In genomic region chr19:7681336-7682174, GRCh38 we compare ENCODE assay signal across 1 cellular context.
TF ChIP-seq lines count a peak whose summit lies in the region.

No MANE protein-coding gene starts in this region.

TF ChIP-seq in GM12878, 131 proteins besides CTCF, POLR2A, EP300 and RAD21 (continued from another document and continues in another):
- TF ChIP-seq, protein P1, sequence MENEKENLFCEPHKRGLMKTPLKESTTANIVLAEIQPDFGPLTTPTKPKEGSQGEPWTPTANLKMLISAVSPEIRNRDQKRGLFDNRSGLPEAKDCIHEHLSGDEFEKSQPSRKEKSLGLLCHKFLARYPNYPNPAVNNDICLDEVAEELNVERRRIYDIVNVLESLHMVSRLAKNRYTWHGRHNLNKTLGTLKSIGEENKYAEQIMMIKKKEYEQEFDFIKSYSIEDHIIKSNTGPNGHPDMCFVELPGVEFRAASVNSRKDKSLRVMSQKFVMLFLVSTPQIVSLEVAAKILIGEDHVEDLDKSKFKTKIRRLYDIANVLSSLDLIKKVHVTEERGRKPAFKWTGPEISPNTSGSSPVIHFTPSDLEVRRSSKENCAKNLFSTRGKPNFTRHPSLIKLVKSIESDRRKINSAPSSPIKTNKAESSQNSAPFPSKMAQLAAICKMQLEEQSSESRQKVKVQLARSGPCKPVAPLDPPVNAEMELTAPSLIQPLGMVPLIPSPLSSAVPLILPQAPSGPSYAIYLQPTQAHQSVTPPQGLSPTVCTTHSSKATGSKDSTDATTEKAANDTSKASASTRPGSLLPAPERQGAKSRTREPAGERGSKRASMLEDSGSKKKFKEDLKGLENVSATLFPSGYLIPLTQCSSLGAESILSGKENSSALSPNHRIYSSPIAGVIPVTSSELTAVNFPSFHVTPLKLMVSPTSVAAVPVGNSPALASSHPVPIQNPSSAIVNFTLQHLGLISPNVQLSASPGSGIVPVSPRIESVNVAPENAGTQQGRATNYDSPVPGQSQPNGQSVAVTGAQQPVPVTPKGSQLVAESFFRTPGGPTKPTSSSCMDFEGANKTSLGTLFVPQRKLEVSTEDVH (IDR thresholded peaks at IDR 0.05; ENCODE audit: low read depth, partially characterized antibody) = no peak
- TF ChIP-seq TCF12 (IDR thresholded peaks at IDR 0.05; ENCODE audit: low read depth, low read length) (peak; percentile 66), WRNIP1 (IDR thresholded peaks at IDR 0.05; ENCODE audit: borderline replicate concordance, low read depth, low read length) (no peak), SIN3A (IDR thresholded peaks at IDR 0.05; ENCODE audit: low read depth, low read length) (no peak), E2F4 (IDR thresholded peaks at IDR 0.05; ENCODE audit: low read depth, low read length) (0 out of 2 replicates have a peak, but pooled peaks have one; percentile 18), KLF5 (IDR thresholded peaks at IDR 0.05; ENCODE audit: partially characterized antibody) (no peak), EZH2 (IDR thresholded peaks at IDR 0.05; ENCODE audit: borderline replicate concordance, control insufficient read depth, low read depth, low read length) (no peak), CBFB (IDR thresholded peaks at IDR 0.05; ENCODE audit: low read depth) (no peak), NR2C1 (IDR thresholded peaks at IDR 0.05) (no peak), BACH1 (IDR thresholded peaks at IDR 0.05; ENCODE audit: borderline replicate concordance) (no peak), ZNF274 (IDR thresholded peaks at IDR 0.05; ENCODE audit: insufficient read depth, insufficient read length) (no peak), PAX5 (IDR thresholded peaks at IDR 0.05; ENCODE audit: borderline replicate concordance, low read depth, low read length) (no peak), FOS (IDR thresholded peaks at IDR 0.05; ENCODE audit: borderline replicate concordance, extremely low read depth, insufficient read length) (no peak), EGR1 (IDR thresholded peaks at IDR 0.05; ENCODE audit: borderline replicate concordance in 1 of 2, low read depth in 2 of 2, low read length in 2 of 2) (no peak), ZNF24 (IDR thresholded peaks at IDR 0.05) (no peak), BMI1 (IDR thresholded peaks at IDR 0.05; ENCODE audit: borderline replicate concordance) (no peak), TARDBP (IDR thresholded peaks at IDR 0.05; ENCODE audit: borderline replicate concordance) (0 out of 2 replicates have a peak, but pooled peaks have one; percentile 41), TAF1 (IDR thresholded peaks at IDR 0.05; ENCODE audit: borderline replicate concordance, low read depth, low read length) (no peak), NR2C2 (IDR thresholded peaks at IDR 0.05; ENCODE audit: borderline replicate concordance, control insufficient read depth, insufficient read length, low read depth) (no peak), SMAD5 (IDR thresholded peaks at IDR 0.05; ENCODE audit: low read depth) (no peak), SRF (IDR thresholded peaks at IDR 0.05; ENCODE audit: low read depth in 2 of 2, low read length in 2 of 2) (no peak), CEBPZ (IDR thresholded peaks at IDR 0.05; ENCODE audit: low read depth, low read length) (no peak), HSF1 (IDR thresholded peaks at IDR 0.05; ENCODE audit: low read depth, low read length) (no peak), NRF1 (conservative IDR thresholded peaks at IDR 0.05; ENCODE audit: low read depth, low read length) (no peak), PRDM15 (CRISPR knock-in tag; IDR thresholded peaks at IDR 0.05) (no peak), ZNF217 (IDR thresholded peaks at IDR 0.05) (no peak), NBN (IDR thresholded peaks at IDR 0.05) (peak; percentile 59), CBX5 (IDR thresholded peaks at IDR 0.05; ENCODE audit: low read depth) (no peak), CHD2 (IDR thresholded peaks at IDR 0.05; ENCODE audit: borderline replicate concordance, low read depth, low read length) (peak; percentile 84), CEBPB (IDR thresholded peaks at IDR 0.05; ENCODE audit: borderline replicate concordance in 1 of 2, low read depth in 2 of 2, low read length in 2 of 2) (no peak), CHD1 (IDR thresholded peaks at IDR 0.05; ENCODE audit: low read depth, low read length) (no peak), RUNX3 (IDR thresholded peaks at IDR 0.05; ENCODE audit: low read length) (peak; percentile 53; the same call in 1 of the 2 replicates), ESRRA (IDR thresholded peaks at IDR 0.05; ENCODE audit: low read length) (no peak), HDAC6 (IDR thresholded peaks at IDR 0.05; ENCODE audit: unreplicated experiment) (no peak), GATAD2B (conservative IDR thresholded peaks at IDR 0.05; ENCODE audit: low read depth) (0 out of 2 replicates have a peak, but pooled peaks have one; percentile 22), CREB1 (IDR thresholded peaks at IDR 0.05; ENCODE audit: low read depth) (0 out of 2 replicates have a peak, but pooled peaks have one; percentile 33), LARP7 (IDR thresholded peaks at IDR 0.05) (no peak)
- TF ChIP-seq, protein P2, sequence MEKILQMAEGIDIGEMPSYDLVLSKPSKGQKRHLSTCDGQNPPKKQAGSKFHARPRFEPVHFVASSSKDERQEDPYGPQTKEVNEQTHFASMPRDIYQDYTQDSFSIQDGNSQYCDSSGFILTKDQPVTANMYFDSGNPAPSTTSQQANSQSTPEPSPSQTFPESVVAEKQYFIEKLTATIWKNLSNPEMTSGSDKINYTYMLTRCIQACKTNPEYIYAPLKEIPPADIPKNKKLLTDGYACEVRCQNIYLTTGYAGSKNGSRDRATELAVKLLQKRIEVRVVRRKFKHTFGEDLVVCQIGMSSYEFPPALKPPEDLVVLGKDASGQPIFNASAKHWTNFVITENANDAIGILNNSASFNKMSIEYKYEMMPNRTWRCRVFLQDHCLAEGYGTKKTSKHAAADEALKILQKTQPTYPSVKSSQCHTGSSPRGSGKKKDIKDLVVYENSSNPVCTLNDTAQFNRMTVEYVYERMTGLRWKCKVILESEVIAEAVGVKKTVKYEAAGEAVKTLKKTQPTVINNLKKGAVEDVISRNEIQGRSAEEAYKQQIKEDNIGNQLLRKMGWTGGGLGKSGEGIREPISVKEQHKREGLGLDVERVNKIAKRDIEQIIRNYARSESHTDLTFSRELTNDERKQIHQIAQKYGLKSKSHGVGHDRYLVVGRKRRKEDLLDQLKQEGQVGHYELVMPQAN (conservative IDR thresholded peaks at IDR 0.05) = no peak
- TF ChIP-seq, protein P3, sequence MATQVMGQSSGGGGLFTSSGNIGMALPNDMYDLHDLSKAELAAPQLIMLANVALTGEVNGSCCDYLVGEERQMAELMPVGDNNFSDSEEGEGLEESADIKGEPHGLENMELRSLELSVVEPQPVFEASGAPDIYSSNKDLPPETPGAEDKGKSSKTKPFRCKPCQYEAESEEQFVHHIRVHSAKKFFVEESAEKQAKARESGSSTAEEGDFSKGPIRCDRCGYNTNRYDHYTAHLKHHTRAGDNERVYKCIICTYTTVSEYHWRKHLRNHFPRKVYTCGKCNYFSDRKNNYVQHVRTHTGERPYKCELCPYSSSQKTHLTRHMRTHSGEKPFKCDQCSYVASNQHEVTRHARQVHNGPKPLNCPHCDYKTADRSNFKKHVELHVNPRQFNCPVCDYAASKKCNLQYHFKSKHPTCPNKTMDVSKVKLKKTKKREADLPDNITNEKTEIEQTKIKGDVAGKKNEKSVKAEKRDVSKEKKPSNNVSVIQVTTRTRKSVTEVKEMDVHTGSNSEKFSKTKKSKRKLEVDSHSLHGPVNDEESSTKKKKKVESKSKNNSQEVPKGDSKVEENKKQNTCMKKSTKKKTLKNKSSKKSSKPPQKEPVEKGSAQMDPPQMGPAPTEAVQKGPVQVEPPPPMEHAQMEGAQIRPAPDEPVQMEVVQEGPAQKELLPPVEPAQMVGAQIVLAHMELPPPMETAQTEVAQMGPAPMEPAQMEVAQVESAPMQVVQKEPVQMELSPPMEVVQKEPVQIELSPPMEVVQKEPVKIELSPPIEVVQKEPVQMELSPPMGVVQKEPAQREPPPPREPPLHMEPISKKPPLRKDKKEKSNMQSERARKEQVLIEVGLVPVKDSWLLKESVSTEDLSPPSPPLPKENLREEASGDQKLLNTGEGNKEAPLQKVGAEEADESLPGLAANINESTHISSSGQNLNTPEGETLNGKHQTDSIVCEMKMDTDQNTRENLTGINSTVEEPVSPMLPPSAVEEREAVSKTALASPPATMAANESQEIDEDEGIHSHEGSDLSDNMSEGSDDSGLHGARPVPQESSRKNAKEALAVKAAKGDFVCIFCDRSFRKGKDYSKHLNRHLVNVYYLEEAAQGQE (IDR thresholded peaks at IDR 0.05; ENCODE audit: low read depth, low read length) = no peak
- TF ChIP-seq, protein P4, sequence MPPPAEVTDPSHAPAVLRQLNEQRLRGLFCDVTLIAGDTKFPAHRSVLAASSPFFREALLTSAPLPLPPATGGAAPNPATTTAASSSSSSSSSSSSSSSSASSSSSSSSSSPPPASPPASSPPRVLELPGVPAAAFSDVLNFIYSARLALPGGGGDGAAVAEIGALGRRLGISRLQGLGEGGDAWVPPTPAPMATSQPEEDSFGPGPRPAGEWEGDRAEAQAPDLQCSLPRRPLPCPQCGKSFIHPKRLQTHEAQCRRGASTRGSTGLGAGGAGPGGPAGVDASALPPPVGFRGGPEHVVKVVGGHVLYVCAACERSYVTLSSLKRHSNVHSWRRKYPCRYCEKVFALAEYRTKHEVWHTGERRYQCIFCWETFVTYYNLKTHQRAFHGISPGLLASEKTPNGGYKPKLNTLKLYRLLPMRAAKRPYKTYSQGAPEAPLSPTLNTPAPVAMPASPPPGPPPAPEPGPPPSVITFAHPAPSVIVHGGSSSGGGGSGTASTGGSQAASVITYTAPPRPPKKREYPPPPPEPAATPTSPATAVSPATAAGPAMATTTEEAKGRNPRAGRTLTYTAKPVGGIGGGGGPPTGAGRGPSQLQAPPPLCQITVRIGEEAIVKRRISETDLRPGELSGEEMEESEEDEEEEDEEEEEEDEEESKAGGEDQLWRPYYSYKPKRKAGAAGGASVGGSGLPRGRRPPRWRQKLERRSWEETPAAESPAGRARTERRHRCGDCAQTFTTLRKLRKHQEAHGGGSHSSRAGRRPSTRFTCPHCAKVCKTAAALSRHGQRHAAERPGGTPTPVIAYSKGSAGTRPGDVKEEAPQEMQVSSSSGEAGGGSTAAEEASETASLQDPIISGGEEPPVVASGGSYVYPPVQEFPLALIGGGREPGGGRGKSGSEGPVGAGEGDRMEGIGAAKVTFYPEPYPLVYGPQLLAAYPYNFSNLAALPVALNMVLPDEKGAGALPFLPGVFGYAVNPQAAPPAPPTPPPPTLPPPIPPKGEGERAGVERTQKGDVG (CRISPR knock-in tag; IDR thresholded peaks at IDR 0.05) = no peak
